ENCODE assay signal across 29 cellular contexts in the genomic region with DNA sequence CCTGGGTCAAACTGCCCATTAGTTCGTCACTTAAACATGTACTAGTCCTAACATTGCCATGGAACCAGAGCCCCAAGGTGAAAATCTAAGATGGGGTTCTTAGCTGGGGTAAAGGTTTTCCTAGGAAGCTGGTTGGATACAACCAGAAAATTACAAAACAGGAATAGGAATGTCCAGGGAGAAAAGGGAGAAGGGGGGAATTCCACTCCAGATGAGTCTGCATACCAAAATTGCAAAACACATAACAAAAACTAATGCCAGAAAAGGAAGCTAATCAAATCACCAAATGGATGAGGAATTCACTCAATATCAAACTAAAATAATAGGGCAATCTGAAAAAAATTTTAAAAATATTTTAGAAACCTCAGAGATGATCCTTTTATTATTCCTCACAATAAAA.
"Had no signal": no experiment of that assay in that cellular context is flagged by ENCODE, and none has a peak within 500 bp of the region (broad histone marks: within the 10 kb centered on the region; RNA-seq: fewer than 3 reads in every experiment).

No MANE protein-coding gene starts in this region.

- H3K79me2 ChIP-seq: hepatocyte had no signal

- H3K4me1 ChIP-seq: esophagus squamous epithelium, transverse colon had no signal

- H3K27me3 ChIP-seq: esophagus squamous epithelium, hepatocyte, transverse colon had no signal

- H3K9me3 ChIP-seq: esophagus squamous epithelium, transverse colon had no signal

- DNase-seq: activated B cell treated with CpG ODN at 0.5 μM for 24 hours; activated CD4-positive, alpha-beta T cell treated with anti-CD3 and anti-CD28 coated beads for 36 hours; activated CD4-positive, alpha-beta T cell treated with anti-CD3 and anti-CD28 coated beads, Interleukin-2, amount 50 U/mL, for 4 hours; activated CD8-positive, alpha-beta memory T cell treated with anti-CD3 and anti-CD28 coated beads for 24 hours; activated CD8-positive, alpha-beta memory T cell treated with anti-CD3 and anti-CD28 coated beads, Interleukin-2, amount 50 U/mL, for 4 hours; activated naive CD4-positive, alpha-beta T cell; activated naive CD8-positive, alpha-beta T cell treated with anti-CD3 and anti-CD28 coated beads for 36 hours; activated T-cell treated with anti-CD3 and anti-CD28 coated beads, Interleukin-2, amount 50 U/mL, for 24 hours; amniotic stem cell; cerebellar nuclear complex; esophagus squamous epithelium; foreskin melanocyte; glutamatergic neuron; immature natural killer cell; left ventricle myocardium superior; mammary epithelial cell; midbrain; natural killer cell; right cardiac atrium; stimulated activated CD8-positive, alpha-beta memory T cell treated with anti-CD3 and anti-CD28 coated beads, Interleukin-4, amount 100 ng/mL, for 48 hours; stimulated activated naive B cell treated with anti-CD40 and anti-IgM and Interleukin-4, amounts not matched to agents 10 μg/mL and 1 μg/mL and 100 μg/mL, for 72 hours; T-cell; T1000; transverse colon had no signal

- ATAC-seq: activated CD4-positive, alpha-beta T cell treated with anti-CD3 and anti-CD28 coated beads for 36 hours; left ventricle myocardium superior; natural killer cell; right cardiac atrium; stimulated activated naive B cell treated with anti-CD40 and anti-IgM and Interleukin-4, amounts not matched to agents 10 μg/mL and 1 μg/mL and 100 μg/mL, for 72 hours; T-cell had no signal

- H2AFZ ChIP-seq: hepatocyte had no signal

- H3K4me3 ChIP-seq: coronary artery, esophagus squamous epithelium, hepatocyte, transverse colon had no signal

- H3K4me2 ChIP-seq: hepatocyte had no signal

- H3K36me3 ChIP-seq: esophagus squamous epithelium, transverse colon had no signal

- H3K9me3 Mint-ChIP-seq: activated B cell treated with CpG ODN at 0.5 μM for 24 hours; activated naive CD8-positive, alpha-beta T cell treated with anti-CD3 and anti-CD28 coated beads for 36 hours; activated T-cell treated with anti-CD3 and anti-CD28 coated beads, Interleukin-2, amount 50 U/mL, for 24 hours; activated T-helper 2 cell treated with anti-CD3 and anti-CD28 coated beads, Interferon-gamma antibody, Interleukin-2, Interleukin-4, amounts not matched to agents 10 μg/mL and 5 μg/mL and 100 μg/mL, durations not matched to agents 14 hours and 24 hours and 36 hours; natural killer cell; stimulated activated naive B cell treated with anti-CD40 and anti-IgM and Interleukin-4, amounts not matched to agents 10 μg/mL and 1 μg/mL and 100 μg/mL, for 72 hours; T-cell had no signal

- FAIRE-seq: urothelium cell line had no signal

- H3K27ac ChIP-seq: coronary artery, esophagus squamous epithelium, hepatocyte, transverse colon had no signal

- H3K27ac Mint-ChIP-seq: activated B cell treated with CpG ODN at 0.5 μM for 24 hours; activated CD4-positive, alpha-beta T cell treated with anti-CD3 and anti-CD28 coated beads for 36 hours; activated naive CD8-positive, alpha-beta T cell treated with anti-CD3 and anti-CD28 coated beads for 36 hours; activated T-cell treated with anti-CD3 and anti-CD28 coated beads, Interleukin-2, amount 50 U/mL, for 24 hours; activated T-helper 2 cell treated with anti-CD3 and anti-CD28 coated beads, Interferon-gamma antibody, Interleukin-2, Interleukin-4, amounts not matched to agents 10 μg/mL and 5 μg/mL and 100 μg/mL, durations not matched to agents 14 hours and 24 hours and 36 hours; immature natural killer cell; natural killer cell; progenitor cell of endocrine pancreas; stimulated activated naive B cell treated with anti-CD40 and anti-IgM and Interleukin-4, amounts not matched to agents 10 μg/mL and 1 μg/mL and 100 μg/mL, for 72 hours; T-cell had no signal

- H3K36me3 Mint-ChIP-seq: activated naive CD8-positive, alpha-beta T cell treated with anti-CD3 and anti-CD28 coated beads for 36 hours; immature natural killer cell; natural killer cell; stimulated activated naive B cell treated with anti-CD40 and anti-IgM and Interleukin-4, amounts not matched to agents 10 μg/mL and 1 μg/mL and 100 μg/mL, for 72 hours; T-cell had no signal

- H3K27me3 Mint-ChIP-seq: activated naive CD8-positive, alpha-beta T cell treated with anti-CD3 and anti-CD28 coated beads for 36 hours; activated T-cell treated with anti-CD3 and anti-CD28 coated beads, Interleukin-2, amount 50 U/mL, for 24 hours; progenitor cell of endocrine pancreas; T-cell had no signal

- H3K4me1 Mint-ChIP-seq: activated B cell treated with CpG ODN at 0.5 μM for 24 hours; activated CD4-positive, alpha-beta T cell treated with anti-CD3 and anti-CD28 coated beads for 36 hours; activated naive CD8-positive, alpha-beta T cell treated with anti-CD3 and anti-CD28 coated beads for 36 hours; immature natural killer cell; natural killer cell; stimulated activated naive B cell treated with anti-CD40 and anti-IgM and Interleukin-4, amounts not matched to agents 10 μg/mL and 1 μg/mL and 100 μg/mL, for 72 hours; T-cell had no signal

- H3K4me3 Mint-ChIP-seq: activated B cell treated with CpG ODN at 0.5 μM for 24 hours; activated CD4-positive, alpha-beta T cell treated with anti-CD3 and anti-CD28 coated beads for 36 hours; activated naive CD8-positive, alpha-beta T cell treated with anti-CD3 and anti-CD28 coated beads for 36 hours; activated T-cell treated with anti-CD3 and anti-CD28 coated beads, Interleukin-2, amount 50 U/mL, for 24 hours; immature natural killer cell; natural killer cell; stimulated activated naive B cell treated with anti-CD40 and anti-IgM and Interleukin-4, amounts not matched to agents 10 μg/mL and 1 μg/mL and 100 μg/mL, for 72 hours; T-cell had no signal
